Comparison of ENCODE assay signal across 20 cellular contexts in genomic region chr6:2164481-2164880, GRCh38.
"Had no signal": no experiment of that assay in that cellular context is flagged by ENCODE, and none has a peak within 500 bp of the region (broad histone marks: within the 10 kb centered on the region; RNA-seq: fewer than 3 reads in every experiment).

No MANE protein-coding gene starts in this region.

- H3K9me3 ChIP-seq: SK-N-SH had no signal

- H3K27ac ChIP-seq: KMS-11, RWPE1 had no signal

- H3K4me2 ChIP-seq: KMS-11, SK-N-SH had no signal

- H3K4me3 ChIP-seq: K562 had no signal

- H3K9ac ChIP-seq: KMS-11, SK-N-SH had no signal

- ATAC-seq: K562, Panc1, PC-3 had no signal

- DNase-seq: Kasumi-1, MM.1S, NCI-H1092 treated with DMSO at 0.1 percent for 48 hours, NCI-H1436, NCI-H187, NCI-H2029, NCI-H2081 treated with DMSO at 0.1 percent for 48 hours, NCI-H2171, NCI-H226, NCI-H510A, NCI-H524 treated with DMSO at 0.1 percent for 48 hours, NCI-H774, PC-3, SHP77, SK-N-SH, SW 1271 had no signal
